ENCODE assay signal across 38 cellular contexts in the genomic region with DNA sequence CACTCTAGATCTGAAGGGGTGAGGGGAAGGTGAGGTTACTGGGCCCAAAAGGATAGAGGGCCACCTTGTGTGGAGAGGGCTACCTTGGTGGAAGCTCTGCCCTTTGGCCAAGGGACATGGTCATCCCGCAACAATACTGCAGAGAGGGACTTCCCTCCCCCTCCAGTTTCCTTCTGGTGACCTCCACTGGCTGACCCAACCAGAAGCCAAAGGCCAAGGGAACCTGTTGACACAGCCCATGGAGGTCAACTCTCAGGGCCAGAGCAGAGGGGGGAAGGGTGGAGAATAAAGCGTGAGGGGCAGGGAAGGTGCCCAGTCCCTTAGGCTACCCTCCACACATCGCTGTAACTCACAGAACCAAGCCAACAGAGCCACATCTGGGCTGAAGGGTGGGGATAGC. TPM values are rescaled to one million over a fixed set of nuclear protein-coding genes. Genes with fewer than 3 reads are reported as not detected.
"Had no signal": no experiment of that assay in that cellular context is flagged by ENCODE, and none has a peak within 500 bp of the region (broad histone marks: within the 10 kb centered on the region; RNA-seq: fewer than 3 reads in every experiment).

No MANE protein-coding gene starts in this region.

- H3K4me3 Mint-ChIP-seq: activated CD4-positive, alpha-beta memory T cell treated with anti-CD3 and anti-CD28 coated beads, Interleukin-2, amount 10 ng/mL, durations not matched to agents 7 days and 5 days; activated CD4-positive, alpha-beta T cell treated with anti-CD3 and anti-CD28 coated beads for 36 hours; activated CD4-positive, alpha-beta T cell treated with anti-CD3 and anti-CD28 coated beads, Interleukin-2, amount 10 ng/mL, durations not matched to agents 7 days and 5 days; activated CD8-positive, alpha-beta memory T cell treated with anti-CD3 and anti-CD28 coated beads, Interleukin-2, amount 10 ng/mL, durations not matched to agents 7 days and 5 days; activated CD8-positive, alpha-beta T cell treated with anti-CD3 and anti-CD28 coated beads, Interleukin-2, amount 10 ng/mL, durations not matched to agents 7 days and 5 days; activated naive CD4-positive, alpha-beta T cell treated with anti-CD3 and anti-CD28 coated beads, Interleukin-2, amount 10 ng/mL, durations not matched to agents 7 days and 5 days; activated naive CD4-positive, alpha-beta T cell treated with anti-CD3 and anti-CD28 coated beads, Interleukin-2, amount 50 U/mL, for 24 hours; activated naive CD8-positive, alpha-beta T cell; activated naive CD8-positive, alpha-beta T cell treated with anti-CD3 and anti-CD28 coated beads, Interleukin-2, amount 10 ng/mL, durations not matched to agents 7 days and 5 days; activated naive CD8-positive, alpha-beta T cell treated with anti-CD3 and anti-CD28 coated beads, Interleukin-2, amount 50 U/mL, for 24 hours; activated T-cell treated with anti-CD3 and anti-CD28 coated beads, Interleukin-2, amount 50 U/mL, for 24 hours; brain; T-helper 1 cell treated with Interleukin-12 subunit alpha and Interleukin-12 subunit beta and Interleukin-4 antibody, amounts not matched to agents 30 μg/mL and 1 μg/mL, for 36 hours; T-helper 2 cell treated with Interferon-gamma antibody and Interleukin-4, amounts not matched to agents 5 μg/mL and 100 μg/mL, for 36 hours had no signal

- H3K36me3 ChIP-seq: ascending aorta, cardiac muscle cell had no signal

- H3K36me3 Mint-ChIP-seq: activated CD8-positive, alpha-beta memory T cell treated with anti-CD3 and anti-CD28 coated beads, Interleukin-2, amount 10 ng/mL, durations not matched to agents 7 days and 5 days; activated naive CD4-positive, alpha-beta T cell treated with anti-CD3 and anti-CD28 coated beads, Interleukin-2, amount 10 ng/mL, durations not matched to agents 7 days and 5 days; activated naive CD4-positive, alpha-beta T cell treated with anti-CD3 and anti-CD28 coated beads, Interleukin-2, amount 50 U/mL, for 24 hours; activated naive CD8-positive, alpha-beta T cell; activated naive CD8-positive, alpha-beta T cell treated with anti-CD3 and anti-CD28 coated beads, Interleukin-2, amount 10 ng/mL, durations not matched to agents 7 days and 5 days; brain had no signal

- H3K4me1 ChIP-seq: ascending aorta had no signal

- H3K4me3 ChIP-seq: ascending aorta, cardiac muscle cell had no signal

- H3K4me1 Mint-ChIP-seq: activated CD4-positive, alpha-beta memory T cell treated with anti-CD3 and anti-CD28 coated beads, Interleukin-2, amount 10 ng/mL, durations not matched to agents 7 days and 5 days; activated CD4-positive, alpha-beta T cell treated with anti-CD3 and anti-CD28 coated beads for 36 hours; activated CD4-positive, alpha-beta T cell treated with anti-CD3 and anti-CD28 coated beads, Interleukin-2, amount 10 ng/mL, durations not matched to agents 7 days and 5 days; activated CD8-positive, alpha-beta memory T cell treated with anti-CD3 and anti-CD28 coated beads, Interleukin-2, amount 10 ng/mL, durations not matched to agents 7 days and 5 days; activated naive CD4-positive, alpha-beta T cell treated with anti-CD3 and anti-CD28 coated beads, Interleukin-2, amount 10 ng/mL, durations not matched to agents 7 days and 5 days; activated naive CD4-positive, alpha-beta T cell treated with anti-CD3 and anti-CD28 coated beads, Interleukin-2, amount 50 U/mL, for 24 hours; activated naive CD8-positive, alpha-beta T cell treated with anti-CD3 and anti-CD28 coated beads, Interleukin-2, amount 10 ng/mL, durations not matched to agents 7 days and 5 days; activated naive CD8-positive, alpha-beta T cell treated with anti-CD3 and anti-CD28 coated beads, Interleukin-2, amount 50 U/mL, for 24 hours; brain had no signal

- ATAC-seq: activated CD4-positive, alpha-beta T cell treated with anti-CD3 and anti-CD28 coated beads for 36 hours; activated CD4-positive, CD25-positive, alpha-beta regulatory T cell treated with anti-CD3 and anti-CD28 coated beads, Interleukin-2, amount 50 U/mL, for 24 hours; activated CD8-positive, alpha-beta memory T cell treated with anti-CD3 and anti-CD28 coated beads, Interleukin-2, amount 10 ng/mL, durations not matched to agents 7 days and 5 days; activated CD8-positive, alpha-beta T cell treated with anti-CD3 and anti-CD28 coated beads, Interleukin-2, amount 10 ng/mL, durations not matched to agents 7 days and 5 days; activated naive CD8-positive, alpha-beta T cell treated with anti-CD3 and anti-CD28 coated beads, Interleukin-2, amount 50 U/mL, for 24 hours had no signal

- DNase-seq: activated CD4-positive, alpha-beta memory T cell treated with anti-CD3 and anti-CD28 coated beads, Interleukin-2, amount 10 ng/mL, durations not matched to agents 7 days and 5 days; activated CD4-positive, alpha-beta T cell treated with anti-CD3 and anti-CD28 coated beads for 1 hour; activated CD4-positive, alpha-beta T cell treated with anti-CD3 and anti-CD28 coated beads for 36 hours; activated CD4-positive, alpha-beta T cell treated with anti-CD3 and anti-CD28 coated beads for 48 hours; activated CD4-positive, alpha-beta T cell treated with anti-CD3 and anti-CD28 coated beads, Interleukin-2, amount 10 ng/mL, durations not matched to agents 7 days and 5 days; activated CD4-positive, alpha-beta T cell treated with anti-CD3 and anti-CD28 coated beads, Interleukin-2, amount 50 U/mL, for 48 hours; activated CD4-positive, CD25-positive, alpha-beta regulatory T cell; activated CD8-positive, alpha-beta memory T cell treated with anti-CD3 and anti-CD28 coated beads for 24 hours; activated CD8-positive, alpha-beta memory T cell treated with anti-CD3 and anti-CD28 coated beads, Interleukin-2, amount 10 ng/mL, durations not matched to agents 7 days and 5 days; activated CD8-positive, alpha-beta memory T cell treated with anti-CD3 and anti-CD28 coated beads, Interleukin-2, amount 50 U/mL, for 48 hours; activated CD8-positive, alpha-beta T cell treated with anti-CD3 and anti-CD28 coated beads, Interleukin-2, amount 10 ng/mL, durations not matched to agents 7 days and 5 days; activated effector memory CD4-positive, alpha-beta T cell treated with Interleukin-2 at 50 U/mL for 16 hours; activated gamma-delta T cell; activated naive CD4-positive, alpha-beta T cell treated with anti-CD3 and anti-CD28 coated beads, Interleukin-2, amount 10 ng/mL, durations not matched to agents 7 days and 5 days; activated naive CD4-positive, alpha-beta T cell treated with Interleukin-2 at 50 U/mL for 16 hours; activated naive CD8-positive, alpha-beta T cell treated with anti-CD3 and anti-CD28 coated beads, Interleukin-2, amount 10 ng/mL, durations not matched to agents 7 days and 5 days; activated naive CD8-positive, alpha-beta T cell treated with anti-CD3 and anti-CD28 coated beads, Interleukin-2, amount 50 U/mL, for 24 hours; activated T-cell treated with anti-CD3 and anti-CD28 coated beads, Interleukin-2, amount 50 U/mL, for 24 hours; activated T-cell treated with anti-CD3 and anti-CD28 coated beads, Interleukin-2, amount 50 U/mL, for 48 hours; amygdala; anterior cingulate cortex; caudate nucleus; SW 1271; T-helper 1 cell; T-helper 2 cell; T-helper 9 cell had no signal

- H3K9me3 ChIP-seq: ascending aorta had no signal

- FAIRE-seq: bronchial epithelial cell, TTC549 had no signal

- H3K27ac Mint-ChIP-seq: activated CD4-positive, alpha-beta memory T cell treated with anti-CD3 and anti-CD28 coated beads, Interleukin-2, amount 10 ng/mL, durations not matched to agents 7 days and 5 days; activated CD4-positive, alpha-beta T cell treated with anti-CD3 and anti-CD28 coated beads for 36 hours; activated CD4-positive, alpha-beta T cell treated with anti-CD3 and anti-CD28 coated beads, Interleukin-2, amount 10 ng/mL, durations not matched to agents 7 days and 5 days; activated CD8-positive, alpha-beta memory T cell treated with anti-CD3 and anti-CD28 coated beads, Interleukin-2, amount 10 ng/mL, durations not matched to agents 7 days and 5 days; activated CD8-positive, alpha-beta T cell treated with anti-CD3 and anti-CD28 coated beads, Interleukin-2, amount 10 ng/mL, durations not matched to agents 7 days and 5 days; activated naive CD4-positive, alpha-beta T cell treated with anti-CD3 and anti-CD28 coated beads, Interleukin-2, amount 10 ng/mL, durations not matched to agents 7 days and 5 days; activated naive CD4-positive, alpha-beta T cell treated with anti-CD3 and anti-CD28 coated beads, Interleukin-2, amount 50 U/mL, for 24 hours; activated naive CD8-positive, alpha-beta T cell; activated naive CD8-positive, alpha-beta T cell treated with anti-CD3 and anti-CD28 coated beads, Interleukin-2, amount 10 ng/mL, durations not matched to agents 7 days and 5 days; activated naive CD8-positive, alpha-beta T cell treated with anti-CD3 and anti-CD28 coated beads, Interleukin-2, amount 50 U/mL, for 24 hours; activated T-cell treated with anti-CD3 and anti-CD28 coated beads, Interleukin-2, amount 50 U/mL, for 24 hours; activated T-helper 2 cell treated with anti-CD3 and anti-CD28 coated beads, Interferon-gamma antibody, Interleukin-2, Interleukin-4, amounts not matched to agents 10 μg/mL and 5 μg/mL and 100 μg/mL, durations not matched to agents 14 hours and 24 hours and 36 hours; brain; T-helper 1 cell treated with Interleukin-12 subunit alpha and Interleukin-12 subunit beta and Interleukin-4 antibody, amounts not matched to agents 30 μg/mL and 1 μg/mL, for 36 hours; T-helper 2 cell treated with Interferon-gamma antibody and Interleukin-4, amounts not matched to agents 5 μg/mL and 100 μg/mL, for 36 hours had no signal

- H3K9me3 Mint-ChIP-seq: activated CD4-positive, alpha-beta memory T cell treated with anti-CD3 and anti-CD28 coated beads, Interleukin-2, amount 10 ng/mL, durations not matched to agents 7 days and 5 days; activated CD4-positive, alpha-beta T cell treated with anti-CD3 and anti-CD28 coated beads, Interleukin-2, amount 10 ng/mL, durations not matched to agents 7 days and 5 days; activated naive CD4-positive, alpha-beta T cell treated with anti-CD3 and anti-CD28 coated beads, Interleukin-2, amount 10 ng/mL, durations not matched to agents 7 days and 5 days; activated naive CD4-positive, alpha-beta T cell treated with anti-CD3 and anti-CD28 coated beads, Interleukin-2, amount 50 U/mL, for 24 hours; activated naive CD8-positive, alpha-beta T cell treated with anti-CD3 and anti-CD28 coated beads, Interleukin-2, amount 10 ng/mL, durations not matched to agents 7 days and 5 days; activated naive CD8-positive, alpha-beta T cell treated with anti-CD3 and anti-CD28 coated beads, Interleukin-2, amount 50 U/mL, for 24 hours; activated T-cell treated with anti-CD3 and anti-CD28 coated beads, Interleukin-2, amount 50 U/mL, for 24 hours; activated T-helper 2 cell treated with anti-CD3 and anti-CD28 coated beads, Interferon-gamma antibody, Interleukin-2, Interleukin-4, amounts not matched to agents 10 μg/mL and 5 μg/mL and 100 μg/mL, durations not matched to agents 14 hours and 24 hours and 36 hours; T-helper 1 cell treated with Interleukin-12 subunit alpha and Interleukin-12 subunit beta and Interleukin-4 antibody, amounts not matched to agents 30 μg/mL and 1 μg/mL, for 36 hours; T-helper 2 cell treated with Interferon-gamma antibody and Interleukin-4, amounts not matched to agents 5 μg/mL and 100 μg/mL, for 36 hours had no signal

- H3K27ac ChIP-seq: ascending aorta, cardiac muscle cell, VCaP had no signal

- H3K27me3 ChIP-seq: ascending aorta, cardiac muscle cell had no signal

RNA-seq across cellular contexts. Expression of gene RHOD, which starts 15.0 kb away (rescaled TPM):
- total RNA-seq: activated CD8-positive, alpha-beta T cell treated with anti-CD3 and anti-CD28 coated beads, Interleukin-2, amount 10 ng/mL, durations not matched to agents 7 days and 5 days had no signal

RNA-seq across cellular contexts. Expression of gene SYT12, which starts 18.7 kb away (rescaled TPM):
- total RNA-seq: activated CD4-positive, alpha-beta memory T cell treated with anti-CD3 and anti-CD28 coated beads, Interleukin-2, amount 10 ng/mL, durations not matched to agents 7 days and 5 days; activated CD4-positive, alpha-beta T cell treated with anti-CD3 and anti-CD28 coated beads, Interleukin-2, amount 10 ng/mL, durations not matched to agents 7 days and 5 days; activated CD8-positive, alpha-beta memory T cell treated with anti-CD3 and anti-CD28 coated beads, Interleukin-2, amount 10 ng/mL, durations not matched to agents 7 days and 5 days; activated CD8-positive, alpha-beta T cell treated with anti-CD3 and anti-CD28 coated beads, Interleukin-2, amount 10 ng/mL, durations not matched to agents 7 days and 5 days; activated naive CD8-positive, alpha-beta T cell treated with anti-CD3 and anti-CD28 coated beads, Interleukin-2, amount 10 ng/mL, durations not matched to agents 7 days and 5 days; activated T-helper 2 cell treated with anti-CD3 and anti-CD28 coated beads, Interferon-gamma antibody, Interleukin-2, Interleukin-4, amounts not matched to agents 10 μg/mL and 5 μg/mL and 100 μg/mL, durations not matched to agents 14 hours and 24 hours and 36 hours had no signal
- polyA plus RNA-seq: cardiac muscle cell had no signal
